1 cellular context compared by ENCODE assay signal in the genomic region with DNA sequence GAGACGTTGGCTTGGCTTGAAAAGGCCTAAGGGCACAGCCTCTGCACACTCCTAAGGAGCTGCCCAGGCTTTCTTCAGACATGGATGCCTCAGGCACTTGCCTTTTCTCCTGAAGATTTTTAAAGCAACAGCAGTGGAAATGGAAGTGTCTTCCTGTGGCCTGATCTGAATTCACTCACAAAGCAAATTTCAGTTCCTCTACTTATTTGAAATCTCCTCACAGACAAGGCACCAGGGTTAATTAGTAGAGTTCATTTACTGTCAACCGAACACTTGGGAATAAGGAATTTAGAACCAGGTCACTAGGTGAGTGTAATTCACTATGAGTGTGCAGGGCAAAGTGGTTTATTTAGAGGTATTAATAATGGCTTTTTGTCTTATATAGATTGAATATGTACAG.
TF ChIP-seq lines count a peak whose summit lies in the region.

No MANE protein-coding gene starts in this region.

TF ChIP-seq in GM12878, 131 proteins besides CTCF, POLR2A, EP300 and RAD21:
- 0 out of 2 replicates have a peak, but pooled peaks have one; percentile 40 for TF ChIP-seq NR2F1 (conservative IDR thresholded peaks at IDR 0.05)
- TF ChIP-seq, protein P1, sequence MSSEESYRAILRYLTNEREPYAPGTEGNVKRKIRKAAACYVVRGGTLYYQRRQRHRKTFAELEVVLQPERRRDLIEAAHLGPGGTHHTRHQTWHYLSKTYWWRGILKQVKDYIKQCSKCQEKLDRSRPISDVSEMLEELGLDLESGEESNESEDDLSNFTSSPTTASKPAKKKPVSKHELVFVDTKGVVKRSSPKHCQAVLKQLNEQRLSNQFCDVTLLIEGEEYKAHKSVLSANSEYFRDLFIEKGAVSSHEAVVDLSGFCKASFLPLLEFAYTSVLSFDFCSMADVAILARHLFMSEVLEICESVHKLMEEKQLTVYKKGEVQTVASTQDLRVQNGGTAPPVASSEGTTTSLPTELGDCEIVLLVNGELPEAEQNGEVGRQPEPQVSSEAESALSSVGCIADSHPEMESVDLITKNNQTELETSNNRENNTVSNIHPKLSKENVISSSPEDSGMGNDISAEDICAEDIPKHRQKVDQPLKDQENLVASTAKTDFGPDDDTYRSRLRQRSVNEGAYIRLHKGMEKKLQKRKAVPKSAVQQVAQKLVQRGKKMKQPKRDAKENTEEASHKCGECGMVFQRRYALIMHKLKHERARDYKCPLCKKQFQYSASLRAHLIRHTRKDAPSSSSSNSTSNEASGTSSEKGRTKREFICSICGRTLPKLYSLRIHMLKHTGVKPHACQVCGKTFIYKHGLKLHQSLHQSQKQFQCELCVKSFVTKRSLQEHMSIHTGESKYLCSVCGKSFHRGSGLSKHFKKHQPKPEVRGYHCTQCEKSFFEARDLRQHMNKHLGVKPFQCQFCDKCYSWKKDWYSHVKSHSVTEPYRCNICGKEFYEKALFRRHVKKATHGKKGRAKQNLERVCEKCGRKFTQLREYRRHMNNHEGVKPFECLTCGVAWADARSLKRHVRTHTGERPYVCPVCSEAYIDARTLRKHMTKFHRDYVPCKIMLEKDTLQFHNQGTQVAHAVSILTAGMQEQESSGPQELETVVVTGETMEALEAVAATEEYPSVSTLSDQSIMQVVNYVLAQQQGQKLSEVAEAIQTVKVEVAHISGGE (CRISPR knock-in tag; IDR thresholded peaks at IDR 0.05): no peak
- TF ChIP-seq SMARCA5 (IDR thresholded peaks at IDR 0.05): no peak
- peak; percentile 44; the same call in 1 of the 2 replicates for TF ChIP-seq SPI1 (IDR thresholded peaks at IDR 0.05; ENCODE audit: borderline replicate concordance, insufficient read depth, low read depth, low read length)
- TF ChIP-seq HDAC6 (IDR thresholded peaks at IDR 0.05; ENCODE audit: unreplicated experiment): no peak
- TF ChIP-seq SMC3 (IDR thresholded peaks at IDR 0.05; ENCODE audit: borderline replicate concordance, low read length): no peak
- no peak for TF ChIP-seq NR2C1 (IDR thresholded peaks at IDR 0.05)
- TF ChIP-seq, protein P2, sequence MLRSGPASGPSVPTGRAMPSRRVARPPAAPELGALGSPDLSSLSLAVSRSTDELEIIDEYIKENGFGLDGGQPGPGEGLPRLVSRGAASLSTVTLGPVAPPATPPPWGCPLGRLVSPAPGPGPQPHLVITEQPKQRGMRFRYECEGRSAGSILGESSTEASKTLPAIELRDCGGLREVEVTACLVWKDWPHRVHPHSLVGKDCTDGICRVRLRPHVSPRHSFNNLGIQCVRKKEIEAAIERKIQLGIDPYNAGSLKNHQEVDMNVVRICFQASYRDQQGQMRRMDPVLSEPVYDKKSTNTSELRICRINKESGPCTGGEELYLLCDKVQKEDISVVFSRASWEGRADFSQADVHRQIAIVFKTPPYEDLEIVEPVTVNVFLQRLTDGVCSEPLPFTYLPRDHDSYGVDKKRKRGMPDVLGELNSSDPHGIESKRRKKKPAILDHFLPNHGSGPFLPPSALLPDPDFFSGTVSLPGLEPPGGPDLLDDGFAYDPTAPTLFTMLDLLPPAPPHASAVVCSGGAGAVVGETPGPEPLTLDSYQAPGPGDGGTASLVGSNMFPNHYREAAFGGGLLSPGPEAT (IDR thresholded peaks at IDR 0.05; ENCODE audit: low read depth): no peak
- TF ChIP-seq, protein P3, sequence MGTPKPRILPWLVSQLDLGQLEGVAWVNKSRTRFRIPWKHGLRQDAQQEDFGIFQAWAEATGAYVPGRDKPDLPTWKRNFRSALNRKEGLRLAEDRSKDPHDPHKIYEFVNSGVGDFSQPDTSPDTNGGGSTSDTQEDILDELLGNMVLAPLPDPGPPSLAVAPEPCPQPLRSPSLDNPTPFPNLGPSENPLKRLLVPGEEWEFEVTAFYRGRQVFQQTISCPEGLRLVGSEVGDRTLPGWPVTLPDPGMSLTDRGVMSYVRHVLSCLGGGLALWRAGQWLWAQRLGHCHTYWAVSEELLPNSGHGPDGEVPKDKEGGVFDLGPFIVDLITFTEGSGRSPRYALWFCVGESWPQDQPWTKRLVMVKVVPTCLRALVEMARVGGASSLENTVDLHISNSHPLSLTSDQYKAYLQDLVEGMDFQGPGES (IDR thresholded peaks at IDR 0.05): no peak
- TF ChIP-seq IKZF1 (conservative IDR thresholded peaks at IDR 0.05): 0 out of 2 replicates have a peak, but pooled peaks have one; percentile 37
- TF ChIP-seq MTA2 (IDR thresholded peaks at IDR 0.05; ENCODE audit: low read depth): peak; percentile 61; the same call in 1 of the 2 replicates
